ENCODE assay signal across 1 cellular context in genomic region chr12:95701275-95701674, GRCh38.
TF ChIP-seq lines count a peak whose summit lies in the region.

No MANE protein-coding gene starts in this region.

TF ChIP-seq in HCT116, 20 proteins besides CTCF, POLR2A, EP300 and RAD21 (continued from another document):
- TF ChIP-seq, protein P1, sequence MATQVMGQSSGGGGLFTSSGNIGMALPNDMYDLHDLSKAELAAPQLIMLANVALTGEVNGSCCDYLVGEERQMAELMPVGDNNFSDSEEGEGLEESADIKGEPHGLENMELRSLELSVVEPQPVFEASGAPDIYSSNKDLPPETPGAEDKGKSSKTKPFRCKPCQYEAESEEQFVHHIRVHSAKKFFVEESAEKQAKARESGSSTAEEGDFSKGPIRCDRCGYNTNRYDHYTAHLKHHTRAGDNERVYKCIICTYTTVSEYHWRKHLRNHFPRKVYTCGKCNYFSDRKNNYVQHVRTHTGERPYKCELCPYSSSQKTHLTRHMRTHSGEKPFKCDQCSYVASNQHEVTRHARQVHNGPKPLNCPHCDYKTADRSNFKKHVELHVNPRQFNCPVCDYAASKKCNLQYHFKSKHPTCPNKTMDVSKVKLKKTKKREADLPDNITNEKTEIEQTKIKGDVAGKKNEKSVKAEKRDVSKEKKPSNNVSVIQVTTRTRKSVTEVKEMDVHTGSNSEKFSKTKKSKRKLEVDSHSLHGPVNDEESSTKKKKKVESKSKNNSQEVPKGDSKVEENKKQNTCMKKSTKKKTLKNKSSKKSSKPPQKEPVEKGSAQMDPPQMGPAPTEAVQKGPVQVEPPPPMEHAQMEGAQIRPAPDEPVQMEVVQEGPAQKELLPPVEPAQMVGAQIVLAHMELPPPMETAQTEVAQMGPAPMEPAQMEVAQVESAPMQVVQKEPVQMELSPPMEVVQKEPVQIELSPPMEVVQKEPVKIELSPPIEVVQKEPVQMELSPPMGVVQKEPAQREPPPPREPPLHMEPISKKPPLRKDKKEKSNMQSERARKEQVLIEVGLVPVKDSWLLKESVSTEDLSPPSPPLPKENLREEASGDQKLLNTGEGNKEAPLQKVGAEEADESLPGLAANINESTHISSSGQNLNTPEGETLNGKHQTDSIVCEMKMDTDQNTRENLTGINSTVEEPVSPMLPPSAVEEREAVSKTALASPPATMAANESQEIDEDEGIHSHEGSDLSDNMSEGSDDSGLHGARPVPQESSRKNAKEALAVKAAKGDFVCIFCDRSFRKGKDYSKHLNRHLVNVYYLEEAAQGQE (IDR thresholded peaks at IDR 0.05; ENCODE audit: low read depth): no peak
- TF ChIP-seq SIN3A (IDR thresholded peaks at IDR 0.05; ENCODE audit: low read depth): no peak
- TF ChIP-seq ELF1 (IDR thresholded peaks at IDR 0.05; ENCODE audit: borderline replicate concordance, low read depth): no peak
- no peak for TF ChIP-seq SP1 (IDR thresholded peaks at IDR 0.05; ENCODE audit: low read depth)
